ENCODE assay signal across 8 cellular contexts in genomic region chr20:3846378-3846739, GRCh38. TPM values are rescaled to one million over a fixed set of nuclear protein-coding genes. Genes with fewer than 3 reads are reported as not detected.
DNase-seq lines count a peak whose midpoint lies in the region; ATAC-seq and TF ChIP-seq lines count a peak whose summit lies in the region.

No MANE protein-coding gene starts in this region.

- DNase-seq in activated T-cell treated with anti-CD3 and anti-CD28 coated beads, Interleukin-2, amount 50 U/mL, for 4 hours, result no peak
- DNase-seq in stimulated activated effector memory CD8-positive, alpha-beta T cell treated with anti-CD3 and anti-CD28 coated beads, Interleukin-12 subunit alpha, Interleukin-12 subunit beta, amount 100 ng/mL, for 72 hours (ENCODE audit: low spot score in 2 of 2), result peak in 1 of 2 donors; percentile 62
- DNase-seq in LoVo (ENCODE audit: low spot score), result no peak

- no peaks in the 10 kb centered on the region for H3K27me3 Mint-ChIP-seq in activated T-cell treated with anti-CD3 and anti-CD28 coated beads, Interleukin-2, amount 50 U/mL, for 4 hours (ENCODE audit: low read depth)

- H3K36me3 ChIP-seq in HEK293 (ENCODE audit: control insufficient read depth in 2 of 2, insufficient read depth in 1 of 2, low read length in 2 of 2) (peaks cover 0 to 7% of the 10 kb centered on the region in 2 experiments; a peak in 2 of 3 replicates), iPS-15b (ENCODE audit: control insufficient read depth, insufficient read depth, low read length) (no peaks in the 10 kb centered on the region)

- no peak for ATAC-seq in activated T-cell treated with anti-CD3 and anti-CD28 coated beads, Interleukin-2, amount 50 U/mL, for 4 hours
- ATAC-seq in stimulated activated effector memory CD8-positive, alpha-beta T cell treated with anti-CD3 and anti-CD28 coated beads, Interleukin-12 subunit alpha, Interleukin-12 subunit beta, amount 100 ng/mL, for 72 hours, result no peak
- ATAC-seq in HG02588 (IDR thresholded peaks at IDR 0.05; ENCODE audit: unreplicated experiment) (no peak), esophagus mucosa (no peak), HG03025 (IDR thresholded peaks at IDR 0.05; ENCODE audit: low FRiP score, unreplicated experiment) (no peak)

- peak overlapping the region; percentile 94 for H3K4me3 ChIP-seq in HEK293 (ENCODE audit: low read depth, low read length)
- H3K4me3 ChIP-seq in iPS-15b (ENCODE audit: low read depth, low read length), result peak overlapping the region; percentile 89

- H3K27me3 ChIP-seq in iPS-15b (ENCODE audit: control insufficient read depth, insufficient read depth, low read length), result no peaks in the 10 kb centered on the region

- no peaks in the 10 kb centered on the region for H3K36me3 Mint-ChIP-seq in activated T-cell treated with anti-CD3 and anti-CD28 coated beads, Interleukin-2, amount 50 U/mL, for 4 hours (ENCODE audit: insufficient read depth)
- peaks cover 22% of the 10 kb centered on the region for H3K36me3 Mint-ChIP-seq in stimulated activated effector memory CD8-positive, alpha-beta T cell treated with anti-CD3 and anti-CD28 coated beads, Interleukin-12 subunit alpha, Interleukin-12 subunit beta, amount 100 ng/mL, for 72 hours

- peak overlapping the region; percentile 95 for H3K27ac Mint-ChIP-seq in stimulated activated effector memory CD8-positive, alpha-beta T cell treated with anti-CD3 and anti-CD28 coated beads, Interleukin-12 subunit alpha, Interleukin-12 subunit beta, amount 100 ng/mL, for 72 hours

- POLR2A ChIA-PET in HEK293 (lab: Yijun Ruan, JAX), result interaction anchor here (1.4 kb wide), 1 partner anchor 26 kb away, joined by 8 read pairs; the partner anchor contains the start of gene AP5S1

- H3K9me3 ChIP-seq in HEK293 (ENCODE audit: control insufficient read depth, insufficient read depth, low read depth, low read length), result no peaks in the 10 kb centered on the region
- H3K9me3 ChIP-seq in iPS-15b (ENCODE audit: control insufficient read depth, insufficient read depth, low read length), result no peaks in the 10 kb centered on the region

- peak overlapping the region; percentile 88 for H3K4me3 Mint-ChIP-seq in activated T-cell treated with anti-CD3 and anti-CD28 coated beads, Interleukin-2, amount 50 U/mL, for 4 hours
- H3K4me3 Mint-ChIP-seq in stimulated activated effector memory CD8-positive, alpha-beta T cell treated with anti-CD3 and anti-CD28 coated beads, Interleukin-12 subunit alpha, Interleukin-12 subunit beta, amount 100 ng/mL, for 72 hours, result peak overlapping the region; percentile 84

- peaks cover 23% of the 10 kb centered on the region for H3K4me1 Mint-ChIP-seq in activated T-cell treated with anti-CD3 and anti-CD28 coated beads, Interleukin-2, amount 50 U/mL, for 4 hours (ENCODE audit: low read depth)
- peaks cover 25% of the 10 kb centered on the region for H3K4me1 Mint-ChIP-seq in stimulated activated effector memory CD8-positive, alpha-beta T cell treated with anti-CD3 and anti-CD28 coated beads, Interleukin-12 subunit alpha, Interleukin-12 subunit beta, amount 100 ng/mL, for 72 hours

- peak overlapping the region; percentile 92 for H3K27ac ChIP-seq in HEK293 (ENCODE audit: extremely low read depth, low read depth, low read length)

- no peak for TF ChIP-seq CTCF in HEK293 (tag by site-specific recombination; IDR thresholded peaks at IDR 0.05)

- no peaks in the 10 kb centered on the region for H3K9me3 Mint-ChIP-seq in activated T-cell treated with anti-CD3 and anti-CD28 coated beads, Interleukin-2, amount 50 U/mL, for 4 hours
- no peaks in the 10 kb centered on the region for H3K9me3 Mint-ChIP-seq in stimulated activated effector memory CD8-positive, alpha-beta T cell treated with anti-CD3 and anti-CD28 coated beads, Interleukin-12 subunit alpha, Interleukin-12 subunit beta, amount 100 ng/mL, for 72 hours

- H3K4me1 ChIP-seq in HEK293 (ENCODE audit: control insufficient read depth, insufficient read depth, low read length), result peaks cover 11% of the 10 kb centered on the region
- H3K4me1 ChIP-seq in iPS-15b (ENCODE audit: control insufficient read depth, insufficient read depth, low read length), result no peaks in the 10 kb centered on the region

- peak overlapping the region; percentile 81 for H3K9ac ChIP-seq in iPS-15b (ENCODE audit: low read depth, low read length)

- CTCF ChIA-PET in HEK293 (lab: Yijun Ruan, JAX), result interaction anchor here (4.2 kb wide), 1 partner anchor 26 kb away, joined by 26 read pairs; the partner anchor contains the start of gene AP5S1

TF ChIP-seq in HEK293, 187 proteins besides CTCF, POLR2A, EP300 and RAD21 (continues in another document):
- TF ChIP-seq ZNF335 (tag by site-specific recombination; conservative IDR thresholded peaks at IDR 0.05) (peak; percentile 90), ZFP37 (tag by site-specific recombination; IDR thresholded peaks at IDR 0.05) (peak; percentile 17; the same call in 1 of the 2 replicates), HIC1 (tag by site-specific recombination; IDR thresholded peaks at IDR 0.05) (peak; percentile 84; the same call in 1 of the 2 replicates), ZNF792 (tag by site-specific recombination; IDR thresholded peaks at IDR 0.05) (0 out of 2 replicates have a peak, but pooled peaks have one; percentile 51), WT1 (tag by site-specific recombination; IDR thresholded peaks at IDR 0.05) (no peak), KLF17 (tag by site-specific recombination; IDR thresholded peaks at IDR 0.05) (peak; percentile 37; the same call in 1 of the 2 replicates), ZNF571 (tag by site-specific recombination; IDR thresholded peaks at IDR 0.05) (no peak), ZNF513 (tag by site-specific recombination; IDR thresholded peaks at IDR 0.05) (no peak)

RNA-seq across cellular contexts. Expression of gene MAVS, which starts 0.3 kb away (rescaled TPM):
- 10 to 100 TPM; 25.5 to 26.2 (median 25.6) TPM for total RNA-seq in activated T-cell treated with anti-CD3 and anti-CD28 coated beads, Interleukin-2, amount 50 U/mL, for 4 hours
- 18.8 TPM for total RNA-seq in esophagus mucosa

RNA-seq across cellular contexts. Expression of gene AP5S1, which starts 26.0 kb away (rescaled TPM):
- 10 to 100 TPM; 14.2 to 17.3 (median 14.7) TPM for total RNA-seq in activated T-cell treated with anti-CD3 and anti-CD28 coated beads, Interleukin-2, amount 50 U/mL, for 4 hours
- total RNA-seq in esophagus mucosa, result 10.7 TPM

RNA-seq across cellular contexts. Expression of gene PANK2, which starts 42.8 kb away (rescaled TPM):
- total RNA-seq in activated T-cell treated with anti-CD3 and anti-CD28 coated beads, Interleukin-2, amount 50 U/mL, for 4 hours, result 10 to 100 TPM; 32.9 to 37.3 (median 34.1) TPM
- total RNA-seq in esophagus mucosa, result 26.2 TPM

RNA-seq across cellular contexts. Expression of gene CDC25B, which starts 50.2 kb away (rescaled TPM):
- total RNA-seq in activated T-cell treated with anti-CD3 and anti-CD28 coated beads, Interleukin-2, amount 50 U/mL, for 4 hours, result 10 to 100 TPM; 32.8 to 40.8 (median 34.7) TPM
- 42.5 TPM for total RNA-seq in esophagus mucosa

RNA-seq across cellular contexts. Expression of gene CENPB, which starts 59.8 kb away (rescaled TPM):
- 10 to 100 TPM; 77.9 to 91.4 (median 89.2) TPM for total RNA-seq in activated T-cell treated with anti-CD3 and anti-CD28 coated beads, Interleukin-2, amount 50 U/mL, for 4 hours
- total RNA-seq in esophagus mucosa, result 50.8 TPM
